ENCODE assay signal across 30 cellular contexts in genomic region chr3:60557122-60557521, GRCh38.
"Had no signal": no experiment of that assay in that cellular context is flagged by ENCODE, and none has a peak within 500 bp of the region (broad histone marks: within the 10 kb centered on the region; RNA-seq: fewer than 3 reads in every experiment).

No MANE protein-coding gene starts in this region.

- DNase-seq: activated B cell treated with CpG ODN at 0.5 μM for 24 hours; activated CD4-positive, alpha-beta memory T cell treated with anti-CD3 and anti-CD28 coated beads for 36 hours; activated CD4-positive, alpha-beta T cell treated with anti-CD3 and anti-CD28 coated beads for 4 hours; activated CD4-positive, alpha-beta T cell treated with anti-CD3 and anti-CD28 coated beads, Interleukin-2, amount 10 ng/mL, durations not matched to agents 24 days and 14 days; activated CD4-positive, alpha-beta T cell treated with anti-CD3 and anti-CD28 coated beads, Interleukin-2, amount 50 U/mL, for 1 hour; activated CD4-positive, alpha-beta T cell treated with anti-CD3 and anti-CD28 coated beads, Interleukin-2, amount 50 U/mL, for 4 hours; activated CD4-positive, CD25-positive, alpha-beta regulatory T cell treated with anti-CD3 and anti-CD28 coated beads, Interleukin-2, amount 50 U/mL, for 72 hours; activated CD8-positive, alpha-beta memory T cell treated with anti-CD3 and anti-CD28 coated beads, Interleukin-2, amount 50 U/mL, for 4 hours; activated CD8-positive, alpha-beta T cell treated with anti-CD3 and anti-CD28 coated beads for 36 hours; activated effector memory CD4-positive, alpha-beta T cell treated with anti-CD3 and anti-CD28 coated beads, Interleukin-2, amount 50 U/mL, for 16 hours; activated gamma-delta T cell treated with Interleukin-2 at 50 U/mL for 16 hours; activated naive CD4-positive, alpha-beta T cell; activated naive CD4-positive, alpha-beta T cell treated with anti-CD3 and anti-CD28 coated beads for 36 hours; activated naive CD4-positive, alpha-beta T cell treated with anti-CD3 and anti-CD28 coated beads, Interleukin-2, amount 50 U/mL, for 16 hours; activated naive CD8-positive, alpha-beta T cell treated with anti-CD3 and anti-CD28 coated beads for 36 hours; activated T-cell treated with anti-CD3 and anti-CD28 coated beads for 4 hours; activated T-cell treated with anti-CD3 and anti-CD28 coated beads, Interleukin-2, amount 50 U/mL, for 1 hour; activated T-cell treated with anti-CD3 and anti-CD28 coated beads, Interleukin-2, amount 50 U/mL, for 4 hours; activated T-cell treated with anti-CD3 and anti-CD28 coated beads, Interleukin-2, amount 50 U/mL, for 72 hours; adrenal gland; amniotic stem cell; aorta; body of pancreas; brain microvascular endothelial cell; cerebellar nuclear complex; T-helper 1 cell; T-helper 2 cell; T-helper 9 cell had no signal

- ATAC-seq: activated CD8-positive, alpha-beta T cell treated with anti-CD3 and anti-CD28 coated beads for 36 hours; activated naive CD4-positive, alpha-beta T cell treated with anti-CD3 and anti-CD28 coated beads, Interleukin-2, amount 50 U/mL, for 72 hours; activated T-cell treated with anti-CD3 and anti-CD28 coated beads, Interleukin-2, amount 50 U/mL, for 4 hours; activated T-cell treated with anti-CD3 and anti-CD28 coated beads, Interleukin-2, amount 50 U/mL, for 72 hours; activated T-helper 17 cell treated with anti-CD3 and anti-CD28 coated beads, Interleukin-2, amount 50 U/mL, for 72 hours; body of pancreas had no signal
